In the genomic region with DNA sequence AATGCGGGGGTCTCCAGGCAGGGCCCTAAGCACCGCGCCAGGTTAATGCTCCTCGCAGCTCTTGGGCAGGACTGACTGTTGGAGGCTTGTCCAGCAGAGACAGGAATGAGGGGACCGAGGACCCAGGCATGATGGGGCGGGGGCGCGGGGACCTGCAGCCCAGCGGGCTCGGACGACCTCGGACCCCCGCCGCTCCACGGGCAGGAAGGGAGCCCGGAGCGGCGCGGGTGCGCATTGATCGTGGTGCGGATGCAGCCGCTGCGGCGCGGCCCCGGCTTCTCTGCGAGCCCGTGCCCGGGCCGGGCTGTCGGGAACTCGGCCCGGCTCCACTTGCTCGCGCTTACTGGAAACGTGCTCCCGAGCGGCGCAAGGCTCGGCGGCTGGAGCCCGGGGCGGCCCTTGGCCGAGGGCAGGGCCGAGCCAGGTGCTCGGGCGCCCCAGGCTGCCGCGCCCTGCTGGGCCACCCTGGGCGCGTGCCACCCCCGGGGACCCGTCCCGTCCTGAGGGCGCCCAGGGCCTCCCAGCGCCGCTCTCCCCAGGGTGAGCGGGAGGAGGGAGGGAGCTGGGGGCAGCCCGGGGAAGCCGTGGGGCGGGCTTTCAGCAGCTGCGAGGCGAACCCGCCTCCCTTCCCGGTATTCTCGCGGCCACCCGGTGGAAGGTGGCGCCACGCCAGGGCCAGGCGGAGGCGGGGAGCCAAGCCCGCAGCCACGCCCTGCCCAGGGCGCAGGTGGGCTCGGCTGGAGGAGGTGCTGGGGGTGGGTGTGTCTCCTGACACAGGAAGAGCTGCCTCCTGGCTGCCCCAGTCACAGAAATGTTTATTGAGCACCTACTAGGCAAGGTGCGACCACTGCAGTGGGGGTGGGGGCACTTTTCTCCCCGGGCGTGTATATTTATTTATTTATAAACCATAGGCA, we compare ENCODE assay signal across 8 cellular contexts. TPM values are rescaled to one million over a fixed set of nuclear protein-coding genes. Genes with fewer than 3 reads are reported as not detected.
DNase-seq lines count a peak whose midpoint lies in the region; ATAC-seq and TF ChIP-seq lines count a peak whose summit lies in the region.

No MANE protein-coding gene starts in this region.

- in situ Hi-C loops in G401 (cut with HindIII; ENCODE audit: low sequenced_read_pairs): no loop called here

- H2AFZ ChIP-seq in KMS-11 (ENCODE audit: low read depth): peak overlapping the region; percentile 69

- H3K36me3 ChIP-seq in KMS-11 (ENCODE audit: insufficient read depth): no peaks in the 10 kb centered on the region

- peak overlapping the region; percentile 85 for H3K4me2 ChIP-seq in KMS-11

- DNase-seq in G401 (ENCODE audit: low spot score): peak; percentile 32
- peak; percentile 76 for DNase-seq in RPMI7951 (ENCODE audit: low read depth)
- peak; percentile 65 for DNase-seq in activated naive CD4-positive, alpha-beta T cell treated with Interleukin-2 at 50 U/mL for 16 hours
- DNase-seq in glutamatergic neuron: peak; percentile 57
- DNase-seq in progenitor cell of endocrine pancreas (ENCODE audit: low spot score, unreplicated experiment): peak; percentile 60
- peak; percentile 89 for DNase-seq in ureter (ENCODE audit: low spot score)

- H3K36me3 Mint-ChIP-seq in glutamatergic neuron (ENCODE audit: unreplicated experiment) (no peaks in the 10 kb centered on the region), progenitor cell of endocrine pancreas (ENCODE audit: insufficient read depth) (no peaks in the 10 kb centered on the region)

- H3K9me3 Mint-ChIP-seq in glutamatergic neuron (ENCODE audit: unreplicated experiment) (peaks cover 2% of the 10 kb centered on the region), progenitor cell of endocrine pancreas (ENCODE audit: low read depth) (no peaks in the 10 kb centered on the region)

- peaks cover 17% of the 10 kb centered on the region for H3K27me3 Mint-ChIP-seq in glutamatergic neuron (ENCODE audit: unreplicated experiment)
- peaks cover 22% of the 10 kb centered on the region for H3K27me3 Mint-ChIP-seq in progenitor cell of endocrine pancreas

- H3K27ac ChIP-seq in KMS-11: no peak overlapping the region

- H3K4me1 ChIP-seq in KMS-11 (ENCODE audit: low read depth, poor library complexity, severe bottlenecking): peaks cover 41% of the 10 kb centered on the region

- peak overlapping the region; percentile 47; the same call in 1 of the 2 replicates for H3K9ac ChIP-seq in KMS-11

- peaks cover 12% of the 10 kb centered on the region for H3K4me1 Mint-ChIP-seq in glutamatergic neuron (ENCODE audit: low read depth, unreplicated experiment)
- peaks cover 26% of the 10 kb centered on the region for H3K4me1 Mint-ChIP-seq in progenitor cell of endocrine pancreas (ENCODE audit: low read depth)

- no peak for ATAC-seq in GM21367 (IDR thresholded peaks at IDR 0.05; ENCODE audit: unreplicated experiment)

- no peak for TF ChIP-seq CTCF in KMS-11 (conservative IDR thresholded peaks at IDR 0.05; ENCODE audit: low read depth, low read length)
- no peak for TF ChIP-seq CTCF in glutamatergic neuron (IDR thresholded peaks at IDR 0.05; ENCODE audit: partially characterized antibody, unreplicated experiment)
- no peak for TF ChIP-seq CTCF in progenitor cell of endocrine pancreas (IDR thresholded peaks at IDR 0.05; ENCODE audit: unreplicated experiment)

- H3K4me3 Mint-ChIP-seq in glutamatergic neuron (ENCODE audit: unreplicated experiment) (peak overlapping the region; percentile 38), progenitor cell of endocrine pancreas (ENCODE audit: low read depth) (peak overlapping the region; percentile 62)

- H4K20me1 ChIP-seq in KMS-11 (ENCODE audit: insufficient read depth): no peaks in the 10 kb centered on the region

- H3K79me2 ChIP-seq in KMS-11 (ENCODE audit: insufficient read depth, low read depth): no peaks in the 10 kb centered on the region

- peaks cover 16% of the 10 kb centered on the region; the same call in 1 of the 2 replicates for H3K27me3 ChIP-seq in KMS-11 (ENCODE audit: insufficient read depth, low read depth)

- no peak overlapping the region for H3K4me3 ChIP-seq in KMS-11 (IDR thresholded peaks at IDR 0.05; ENCODE audit: insufficient read depth, low read depth, low read length)

- no peak overlapping the region for H3K27ac Mint-ChIP-seq in glutamatergic neuron (ENCODE audit: unreplicated experiment)
- peak overlapping the region; percentile 85 for H3K27ac Mint-ChIP-seq in progenitor cell of endocrine pancreas

RNA-seq across cellular contexts. Expression of gene SOCS3, which starts 45.9 kb away (rescaled TPM):
- total RNA-seq in G401 (2014; rRNA removed; shearing (Covaris generic)): 72.7 and 90.1 TPM in 2 replicates
- 6.2 and 10.6 TPM in 2 replicates for total RNA-seq in RPMI7951 (2014; rRNA removed; shearing (Covaris generic))
- total RNA-seq in glutamatergic neuron (ENCODE audit: unreplicated experiment) (3.1 TPM), progenitor cell of endocrine pancreas (5.4 and 5.8 TPM in 2 replicates), ureter (66.1 TPM)

Comparison
In these comparisons a context has a peak if more than half of its experiments do, and no peak if none do; other contexts are left out.
1. DNase-seq: peak in every context shown above with its lines; median percentile 89 in ureter; 76 in RPMI7951; 65 in activated naive CD4-positive, alpha-beta T cell treated with Interleukin-2 at 50 U/mL for 16 hours; 60 in progenitor cell of endocrine pancreas; 57 in glutamatergic neuron; 32 in G401.